ENCODE assay signal across 1 cellular context in the genomic region with DNA sequence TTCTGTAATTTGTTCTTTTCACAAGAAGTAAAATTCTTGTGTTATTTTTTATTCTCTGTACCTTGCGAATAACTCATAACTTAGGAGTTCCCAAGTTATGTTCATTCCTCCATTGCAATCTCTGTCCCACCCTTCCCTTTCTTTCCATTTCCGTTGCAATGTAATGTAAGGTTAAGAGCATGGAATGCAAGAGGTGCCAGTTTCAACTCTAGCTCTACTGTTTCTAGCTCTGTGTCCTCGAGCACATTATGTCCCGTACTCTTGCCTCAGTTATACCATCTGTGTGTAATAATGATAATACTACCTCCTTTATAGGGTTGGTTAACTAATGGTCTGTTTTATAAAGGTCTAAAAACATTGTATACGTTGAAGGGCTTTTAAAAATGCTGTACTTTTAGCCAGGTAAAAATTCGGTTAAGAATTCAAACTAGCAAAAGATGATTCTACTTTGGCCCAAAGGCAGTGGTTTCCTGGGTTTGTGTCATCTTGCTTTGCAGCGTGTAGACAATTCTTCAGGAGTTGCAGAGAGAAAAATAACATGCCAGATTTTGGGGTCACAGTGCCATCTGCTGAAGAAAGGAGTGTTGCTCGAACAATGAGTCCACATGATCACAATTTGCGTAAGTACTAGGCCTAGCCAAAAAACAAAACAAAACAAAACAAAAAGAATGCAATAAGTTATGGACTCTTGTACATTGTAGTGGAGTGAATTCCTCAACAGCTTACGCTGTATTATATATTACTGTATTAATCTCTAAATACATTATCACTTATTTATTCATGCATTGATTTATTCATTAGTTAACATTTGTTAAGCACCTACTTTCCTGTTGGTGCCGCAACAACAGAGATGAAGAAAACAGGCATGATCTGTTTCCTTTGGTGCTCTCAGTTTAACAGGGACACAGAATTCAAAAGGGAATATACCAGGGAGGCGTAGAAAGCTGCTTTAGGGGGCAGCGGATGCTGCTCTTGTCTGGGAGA.
A peak's percentile ranks its signal among the peaks of the same experiment; 100 is the strongest.
TF ChIP-seq lines count a peak whose summit lies in the region.

No MANE protein-coding gene starts in this region.

TF ChIP-seq in HepG2, 621 proteins besides CTCF, POLR2A, EP300 and RAD21 (continued from another document and continues in another):
- 0 out of 2 replicates have a peak, but pooled peaks have one; percentile 3 for TF ChIP-seq ZBTB40 (IDR thresholded peaks at IDR 0.05)
- TF ChIP-seq ZBTB40 (CRISPR knock-in tag; IDR thresholded peaks at IDR 0.05) = no peak
- peak; percentile 90; the same call in 1 of the 2 replicates for TF ChIP-seq SSRP1 (CRISPR knock-in tag; IDR thresholded peaks at IDR 0.05)
- no peak; the same call in 1 of the 2 replicates for TF ChIP-seq NR2F2 (IDR thresholded peaks at IDR 0.05; ENCODE audit: borderline replicate concordance, low read depth)
- peak; percentile 56; the same call in 1 of the 2 replicates for TF ChIP-seq MED1 (CRISPR knock-in tag; IDR thresholded peaks at IDR 0.05)
- TF ChIP-seq THRA (CRISPR knock-in tag; IDR thresholded peaks at IDR 0.05; ENCODE audit: borderline replicate concordance) = peak; percentile 43; the same call in 1 of the 2 replicates
- no peak for TF ChIP-seq ATF2 (CRISPR knock-in tag; IDR thresholded peaks at IDR 0.05)
- TF ChIP-seq GATAD2A (CRISPR knock-in tag; IDR thresholded peaks at IDR 0.05) = peak; percentile 74
- TF ChIP-seq NCOA2 (CRISPR knock-in tag; IDR thresholded peaks at IDR 0.05) = peak; percentile 28; the same call in 1 of the 2 replicates
- peak; percentile 27 for TF ChIP-seq XRCC5 (optimal IDR thresholded peaks at IDR 0.05; ENCODE audit: low read length)
- TF ChIP-seq, protein P1, sequence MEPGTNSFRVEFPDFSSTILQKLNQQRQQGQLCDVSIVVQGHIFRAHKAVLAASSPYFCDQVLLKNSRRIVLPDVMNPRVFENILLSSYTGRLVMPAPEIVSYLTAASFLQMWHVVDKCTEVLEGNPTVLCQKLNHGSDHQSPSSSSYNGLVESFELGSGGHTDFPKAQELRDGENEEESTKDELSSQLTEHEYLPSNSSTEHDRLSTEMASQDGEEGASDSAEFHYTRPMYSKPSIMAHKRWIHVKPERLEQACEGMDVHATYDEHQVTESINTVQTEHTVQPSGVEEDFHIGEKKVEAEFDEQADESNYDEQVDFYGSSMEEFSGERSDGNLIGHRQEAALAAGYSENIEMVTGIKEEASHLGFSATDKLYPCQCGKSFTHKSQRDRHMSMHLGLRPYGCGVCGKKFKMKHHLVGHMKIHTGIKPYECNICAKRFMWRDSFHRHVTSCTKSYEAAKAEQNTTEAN (CRISPR knock-in tag; conservative IDR thresholded peaks at IDR 0.05) = 0 out of 2 replicates have a peak, but pooled peaks have one; percentile 29
- peak; percentile 45; the same call in 1 of the 2 replicates for TF ChIP-seq REPIN1 (CRISPR knock-in tag; IDR thresholded peaks at IDR 0.05; ENCODE audit: borderline replicate concordance, low read depth)
- peak; percentile 56; the same call in 1 of the 2 replicates for TF ChIP-seq GFI1 (CRISPR knock-in tag; IDR thresholded peaks at IDR 0.05; ENCODE audit: borderline replicate concordance)
- TF ChIP-seq RXRB (CRISPR knock-in tag; IDR thresholded peaks at IDR 0.05; ENCODE audit: borderline replicate concordance) = peak; percentile 71
- TF ChIP-seq, protein P2, sequence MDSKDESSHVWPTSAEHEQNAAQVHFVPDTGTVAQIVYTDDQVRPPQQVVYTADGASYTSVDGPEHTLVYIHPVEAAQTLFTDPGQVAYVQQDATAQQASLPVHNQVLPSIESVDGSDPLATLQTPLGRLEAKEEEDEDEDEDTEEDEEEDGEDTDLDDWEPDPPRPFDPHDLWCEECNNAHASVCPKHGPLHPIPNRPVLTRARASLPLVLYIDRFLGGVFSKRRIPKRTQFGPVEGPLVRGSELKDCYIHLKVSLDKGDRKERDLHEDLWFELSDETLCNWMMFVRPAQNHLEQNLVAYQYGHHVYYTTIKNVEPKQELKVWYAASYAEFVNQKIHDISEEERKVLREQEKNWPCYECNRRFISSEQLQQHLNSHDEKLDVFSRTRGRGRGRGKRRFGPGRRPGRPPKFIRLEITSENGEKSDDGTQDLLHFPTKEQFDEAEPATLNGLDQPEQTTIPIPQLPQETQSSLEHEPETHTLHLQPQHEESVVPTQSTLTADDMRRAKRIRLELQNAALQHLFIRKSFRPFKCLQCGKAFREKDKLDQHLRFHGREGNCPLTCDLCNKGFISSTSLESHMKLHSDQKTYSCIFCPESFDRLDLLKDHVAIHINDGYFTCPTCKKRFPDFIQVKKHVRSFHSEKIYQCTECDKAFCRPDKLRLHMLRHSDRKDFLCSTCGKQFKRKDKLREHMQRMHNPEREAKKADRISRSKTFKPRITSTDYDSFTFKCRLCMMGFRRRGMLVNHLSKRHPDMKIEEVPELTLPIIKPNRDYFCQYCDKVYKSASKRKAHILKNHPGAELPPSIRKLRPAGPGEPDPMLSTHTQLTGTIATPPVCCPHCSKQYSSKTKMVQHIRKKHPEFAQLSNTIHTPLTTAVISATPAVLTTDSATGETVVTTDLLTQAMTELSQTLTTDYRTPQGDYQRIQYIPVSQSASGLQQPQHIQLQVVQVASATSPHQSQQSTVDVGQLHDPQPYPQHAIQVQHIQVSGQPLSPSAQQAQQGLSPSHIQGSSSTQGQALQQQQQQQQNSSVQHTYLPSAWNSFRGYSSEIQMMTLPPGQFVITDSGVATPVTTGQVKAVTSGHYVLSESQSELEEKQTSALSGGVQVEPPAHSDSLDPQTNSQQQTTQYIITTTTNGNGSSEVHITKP (CRISPR knock-in tag; IDR thresholded peaks at IDR 0.05; ENCODE audit: low read depth) = peak; percentile 45
- peak; percentile 15; the same call in 1 of the 3 replicates for TF ChIP-seq MXI1 (IDR thresholded peaks at IDR 0.05; ENCODE audit: borderline replicate concordance, low read depth, low read length)
- peak; percentile 41 for TF ChIP-seq MXD4 (CRISPR knock-in tag; IDR thresholded peaks at IDR 0.05)
- no peak for TF ChIP-seq GABPA (IDR thresholded peaks at IDR 0.05; ENCODE audit: low read depth, low read length)
- no peak for TF ChIP-seq GABPA (CRISPR knock-in tag; IDR thresholded peaks at IDR 0.05; ENCODE audit: low read depth)
- TF ChIP-seq ZNF331 (CRISPR knock-in tag; IDR thresholded peaks at IDR 0.05) = peak; percentile 58; the same call in 1 of the 2 replicates
- TF ChIP-seq MAFF (IDR thresholded peaks at IDR 0.05; ENCODE audit: low read depth, low read length) = peak; percentile 23; the same call in 1 of the 2 replicates
- no peak for TF ChIP-seq AFF4 (CRISPR knock-in tag; IDR thresholded peaks at IDR 0.05)
- TF ChIP-seq LCORL (IDR thresholded peaks at IDR 0.05) = no peak
- peak; percentile 37; the same call in 1 of the 2 replicates for TF ChIP-seq LCORL (CRISPR knock-in tag; IDR thresholded peaks at IDR 0.05)
- peak; percentile 77; the same call in 1 of the 2 replicates for TF ChIP-seq ERF (CRISPR knock-in tag; IDR thresholded peaks at IDR 0.05)
- TF ChIP-seq SMC3 (IDR thresholded peaks at IDR 0.05; ENCODE audit: low read length) = peak; percentile 100
- TF ChIP-seq ZSCAN31 (CRISPR knock-in tag; IDR thresholded peaks at IDR 0.05; ENCODE audit: low read depth) = 0 out of 2 replicates have a peak, but pooled peaks have one; percentile 22
